In genomic region chr10:24223953-24224352, GRCh38 we compare ENCODE assay signal across 15 cellular contexts. TPM values are rescaled to one million over a fixed set of nuclear protein-coding genes. Genes with fewer than 3 reads are reported as not detected.
DNase-seq lines count a peak whose midpoint lies in the region; ATAC-seq and TF ChIP-seq lines count a peak whose summit lies in the region.
"Had no signal": no experiment of that assay in that cellular context is flagged by ENCODE, and none has a peak within 500 bp of the region (broad histone marks: within the 10 kb centered on the region; RNA-seq: fewer than 3 reads in every experiment).

No MANE protein-coding gene starts in this region.

- in situ Hi-C loops in transverse colon (cut with MboI; ENCODE audit: low pct_ligation_motif_present in 1 of 4, low pct_unique_long_range_greater_than_20kb in 1 of 4, low sequenced_read_pairs in 3 of 4): loop anchor here in 2 of 4 donors (25.0 kb wide), 2 partner anchors 288 to 912 kb away; no protein-coding TSS in a partner anchor

- H3K27ac ChIP-seq in adrenal gland (no peak overlapping the region), trophoblast cell (ENCODE audit: low read depth, low read length) (peak overlapping the region; percentile 43), transverse colon (no peak overlapping the region)

- no peak for TF ChIP-seq CTCF in adrenal gland (IDR thresholded peaks at IDR 0.05)
- TF ChIP-seq CTCF in fibroblast of mammary gland (conservative IDR thresholded peaks at IDR 0.05; ENCODE audit: control insufficient read depth, insufficient read depth, low read depth, low read length): no peak
- TF ChIP-seq CTCF in transverse colon (IDR thresholded peaks at IDR 0.05): no peak

- intact Hi-C loops in adrenal gland (cut with DNase I): no loop called here
- intact Hi-C loops in transverse colon (cut with DNase I; ENCODE audit: low total_unique reads): no loop called here

- TF ChIP-seq POLR2A in adrenal gland (IDR thresholded peaks at IDR 0.05) (no peak), transverse colon (IDR thresholded peaks at IDR 0.05) (no peak)

- peaks cover 4% of the 10 kb centered on the region for H3K79me2 ChIP-seq in trophoblast cell (ENCODE audit: control insufficient read depth, insufficient read depth, low read length, poor library complexity)

- H2AK5ac ChIP-seq in trophoblast cell (ENCODE audit: low read length): no peak overlapping the region

- no peak overlapping the region for H2BK12ac ChIP-seq in trophoblast cell (ENCODE audit: low read length)

- DNase-seq in adrenal gland (peak in 6 of 7 donors; percentile 23 to 59 (median 48)), fibroblast of mammary gland (ENCODE audit: low read depth) (peak; percentile 17), left kidney (ENCODE audit: low read depth, low spot score) (peak; percentile 46), trophoblast cell (peak; percentile 62 to 90), transverse colon (no peak), islet precursor cell (no peak), globus pallidus (ENCODE audit: low spot score) (no peak)
- DNase-seq: AML-193, DMS53, HCEC 1CT, NCI-H1436, NCI-H2029 treated with DMSO at 0.1 percent for 48 hours, NCI-H526 had no signal

- H4K12ac ChIP-seq in trophoblast cell (ENCODE audit: low read depth, low read length): no peak overlapping the region

- H3K9me3 ChIP-seq in adrenal gland (replicated peaks in 1 of 3): no peaks in the 10 kb centered on the region
- H3K9me3 ChIP-seq in trophoblast cell (ENCODE audit: insufficient read depth, low read depth, low read length): no peaks in the 10 kb centered on the region
- H3K9me3 ChIP-seq in transverse colon: no peaks in the 10 kb centered on the region
- H3K9me3 ChIP-seq: Caco-2 had no signal

- peaks cover 17% of the 10 kb centered on the region for H3K79me1 ChIP-seq in trophoblast cell (ENCODE audit: low read length)

- no peak overlapping the region for H3K9ac ChIP-seq in trophoblast cell (ENCODE audit: low read length)

- no peak overlapping the region for H3K23ac ChIP-seq in trophoblast cell (ENCODE audit: low read length)

- 34 to 60% (median 48%) methylated on average over 3 of the region's 3 CpGs for WGBS in adrenal gland, 4 donors
- WGBS in trophoblast cell (ENCODE audit: extremely low coverage, insufficient coverage, insufficient read length): no CpG with 5 or more reads among the region's 3 CpGs
- WGBS in transverse colon (ENCODE audit: low coverage in 1 of 2), 2 donors: 72 to 83% methylated on average over 1 to 3 of the region's 3 CpGs

- no peak overlapping the region for H3K14ac ChIP-seq in trophoblast cell (ENCODE audit: low read length)

- H4K8ac ChIP-seq in trophoblast cell (ENCODE audit: low read depth, low read length): no peak overlapping the region

- no peaks in the 10 kb centered on the region for H3K27me3 ChIP-seq in adrenal gland
- no peaks in the 10 kb centered on the region for H3K27me3 ChIP-seq in trophoblast cell (ENCODE audit: insufficient read depth, low read length)
- no peaks in the 10 kb centered on the region for H3K27me3 ChIP-seq in transverse colon

- no peak overlapping the region for H2AFZ ChIP-seq in trophoblast cell (ENCODE audit: insufficient read depth, low read length, poor library complexity)

- H3K4ac ChIP-seq in trophoblast cell (ENCODE audit: low read depth, low read length): peak overlapping the region; percentile 70

- no peak overlapping the region for H3K4me2 ChIP-seq in trophoblast cell (ENCODE audit: low read length)

- peak overlapping the region; percentile 57 for H4K91ac ChIP-seq in trophoblast cell (ENCODE audit: low read depth, low read length)

- H3K36me3 ChIP-seq in adrenal gland (replicated peaks in 1 of 2) (peaks cover 0 to 14% of the 10 kb centered on the region in 2 donors), trophoblast cell (ENCODE audit: control insufficient read depth in 1 of 2, insufficient read depth in 2 of 2, low read length in 2 of 2) (peaks cover 7 to 13% of the 10 kb centered on the region in 2 experiments), transverse colon (no peaks in the 10 kb centered on the region)

- H3K4me3 ChIP-seq in adrenal gland (no peak overlapping the region), fibroblast of mammary gland (ENCODE audit: control insufficient read depth, low read depth, low read length) (no peak overlapping the region), trophoblast cell (ENCODE audit: low read depth, low read length) (no peak overlapping the region), transverse colon (no peak overlapping the region)

- H3K4me1 ChIP-seq in adrenal gland (replicated peaks in 1 of 2) (peaks cover 0 to 12% of the 10 kb centered on the region in 2 donors), trophoblast cell (ENCODE audit: control insufficient read depth in 1 of 2, insufficient read depth in 2 of 2, low read length in 2 of 2) (peaks cover 6 to 18% of the 10 kb centered on the region in 2 experiments), transverse colon (no peaks in the 10 kb centered on the region)

- no peak for TF ChIP-seq EP300 in transverse colon (IDR thresholded peaks at IDR 0.05; ENCODE audit: low read depth)

- H2BK5ac ChIP-seq in trophoblast cell (ENCODE audit: low read depth, low read length, poor library complexity): peak overlapping the region; percentile 37

- no peak for ATAC-seq in GM21381 (IDR thresholded peaks at IDR 0.05; ENCODE audit: unreplicated experiment)

- H2BK120ac ChIP-seq in trophoblast cell (ENCODE audit: insufficient read depth, low read length, poor library complexity): no peak overlapping the region

- H3K18ac ChIP-seq in trophoblast cell (ENCODE audit: low read length): no peak overlapping the region

RNA-seq across cellular contexts. Expression of gene KIAA1217, which starts 15.0 kb away (rescaled TPM):
- total RNA-seq in adrenal gland (10 to 100 TPM; 20.0 to 73.7 (median 47.0) TPM), transverse colon (100 to 1,000 TPM in 1 of 4 donors, 10 to 100 TPM in 3; 56.5 to 175 (median 72.0) TPM)
- 10 to 100 TPM; 10.8 to 23.2 (median 20.8) TPM for polyA plus RNA-seq in adrenal gland
- polyA plus RNA-seq in trophoblast cell (2013): 125 TPM in 2 replicates

Comparison
In these comparisons a context has a peak if more than half of its experiments do, and no peak if none do; other contexts are left out.
1. DNase-seq: peak in adrenal gland (6 of 7), fibroblast of mammary gland (single experiment), left kidney (single experiment) and trophoblast cell (2 of 2); none in transverse colon (single experiment), islet precursor cell (single experiment) and globus pallidus (single experiment).